In genomic region chr11:33735426-33736147, GRCh38 we compare ENCODE assay signal across 8 cellular contexts. TPM values are rescaled to one million over a fixed set of nuclear protein-coding genes. Genes with fewer than 3 reads are reported as not detected.
DNase-seq lines count a peak whose midpoint lies in the region; ATAC-seq, FAIRE-seq and TF ChIP-seq lines count a peak whose summit lies in the region.

No MANE protein-coding gene starts in this region.

- FAIRE-seq in bronchial epithelial cell (lab: Jason Lieb, UNC): no peak

- DNase-seq in DMS114 treated with DMSO at 0.1 percent for 48 hours (lab: John Stamatoyannopoulos, UW; ENCODE audit: unreplicated experiment): peak; percentile 2
- DNase-seq in SW480 (ENCODE audit: low spot score): peak; percentile 55
- no peak for DNase-seq in bronchial epithelial cell (ENCODE audit: low read depth)
- peak; percentile 52 to 71 for DNase-seq in left colon
- DNase-seq in stimulated activated CD8-positive, alpha-beta memory T cell treated with anti-CD3 and anti-CD28 coated beads, Interleukin-12 subunit alpha, Interleukin-12 subunit beta, amount 100 ng/mL, for 4 hours (ENCODE audit: low read depth): peak; percentile 8
- DNase-seq in middle frontal gyrus (ENCODE audit: extremely low spot score, low spot score): no peak

- no peaks in the 10 kb centered on the region for H3K27me3 ChIP-seq in bronchial epithelial cell (ENCODE audit: control insufficient read depth, insufficient read depth, low read length)

- peak; percentile 37 for ATAC-seq in GM21360 (IDR thresholded peaks at IDR 0.05; ENCODE audit: unreplicated experiment)
- ATAC-seq in HG03575 (IDR thresholded peaks at IDR 0.05; ENCODE audit: extremely low read depth, insufficient number of reproducible peaks, low FRiP score, unreplicated experiment): peak; percentile 34
- peak; percentile 41 for ATAC-seq in left colon

- TF ChIP-seq CTCF in bronchial epithelial cell (IDR thresholded peaks at IDR 0.05; ENCODE audit: insufficient read depth, low read length, severe bottlenecking): no peak

- intact Hi-C loops in left colon (cut with DNase I, micrococcal nuclease): loop anchor here in 1 of 2 donors (5.0 kb wide), 1 partner anchor 43 kb away; no protein-coding TSS in a partner anchor

- peak overlapping the region; percentile 81 for H3K4me3 ChIP-seq in bronchial epithelial cell (ENCODE audit: low read depth, low read length)

- peaks cover 3% of the 10 kb centered on the region for H3K36me3 ChIP-seq in bronchial epithelial cell (ENCODE audit: control insufficient read depth, insufficient read depth, low read length)

RNA-seq across cellular contexts. Expression of gene CD59, which starts 0.6 kb away (rescaled TPM):
- total RNA-seq in bronchial epithelial cell (142 and 193 TPM in 2 replicates), left colon (100 to 1,000 TPM; 271 to 585 TPM)

RNA-seq across cellular contexts. Expression of gene C11orf91, which starts 35.0 kb away (rescaled TPM):
- total RNA-seq in bronchial epithelial cell: not detected in 2 replicates
- not detected for total RNA-seq in left colon

RNA-seq across cellular contexts. Expression of gene FBXO3, which starts 38.7 kb away (rescaled TPM):
- total RNA-seq in bronchial epithelial cell (32.6 and 35.0 TPM in 2 replicates), left colon (10 to 100 TPM; 29.5 to 36.5 TPM)

Comparison
In these comparisons a context has a peak if more than half of its experiments do, and no peak if none do; other contexts are left out.
1. DNase-seq: peak in DMS114 treated with DMSO at 0.1 percent for 48 hours (single experiment), SW480 (single experiment), left colon (2 of 2) and stimulated activated CD8-positive, alpha-beta memory T cell treated with anti-CD3 and anti-CD28 coated beads, Interleukin-12 subunit alpha, Interleukin-12 subunit beta, amount 100 ng/mL, for 4 hours (single experiment); none in bronchial epithelial cell (single experiment) and middle frontal gyrus (single experiment).
2. Peak in every context shown above with its lines, with median percentiles within 50 percentile points of each other: ATAC-seq.